ENCODE assay signal across 20 cellular contexts in the genomic region with DNA sequence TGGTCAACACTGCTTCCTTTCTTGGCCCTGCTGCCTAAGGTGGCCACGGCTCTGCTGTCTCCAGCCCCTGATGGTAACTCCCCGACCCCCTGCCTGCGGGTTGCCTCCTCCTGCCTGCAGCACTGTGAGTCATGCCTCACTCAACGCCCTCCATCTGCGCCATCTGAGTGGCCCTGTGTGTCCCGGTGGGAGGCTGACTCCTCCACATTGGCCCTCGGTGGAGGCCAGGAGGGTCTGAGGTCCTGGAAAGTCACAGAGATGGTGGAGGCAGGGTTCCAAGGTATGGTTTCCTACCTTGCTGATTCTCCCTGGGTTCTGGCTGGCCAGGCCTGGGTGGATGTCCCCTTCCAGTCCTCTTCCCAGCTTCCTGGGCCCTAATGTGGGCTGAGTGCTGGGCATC.
"Had no signal": no experiment of that assay in that cellular context is flagged by ENCODE, and none has a peak within 500 bp of the region (broad histone marks: within the 10 kb centered on the region; RNA-seq: fewer than 3 reads in every experiment).

No MANE protein-coding gene starts in this region.

- H3K27me3 Mint-ChIP-seq: activated CD4-positive, alpha-beta memory T cell treated with anti-CD3 and anti-CD28 coated beads, Interleukin-2, amount 10 ng/mL, durations not matched to agents 7 days and 5 days; activated CD4-positive, alpha-beta T cell treated with anti-CD3 and anti-CD28 coated beads, Interleukin-2, amount 10 ng/mL, durations not matched to agents 24 days and 14 days had no signal

- H3K27ac Mint-ChIP-seq: activated CD4-positive, alpha-beta memory T cell treated with anti-CD3 and anti-CD28 coated beads, Interleukin-2, amount 10 ng/mL, durations not matched to agents 7 days and 5 days; activated CD4-positive, alpha-beta T cell treated with anti-CD3 and anti-CD28 coated beads, Interleukin-2, amount 10 ng/mL, durations not matched to agents 24 days and 14 days; naive thymus-derived CD4-positive, alpha-beta T cell had no signal

- H3K36me3 Mint-ChIP-seq: activated naive CD4-positive, alpha-beta T cell treated with anti-CD3 and anti-CD28 coated beads, Interleukin-2, amount 50 U/mL, for 72 hours; naive thymus-derived CD4-positive, alpha-beta T cell had no signal

- H3K4me1 ChIP-seq: pancreas, upper lobe of left lung had no signal

- H3K4me3 ChIP-seq: lower lobe of right lung, pancreas, thoracic aorta, upper lobe of left lung had no signal

- H3K4me1 Mint-ChIP-seq: activated CD4-positive, alpha-beta memory T cell treated with anti-CD3 and anti-CD28 coated beads, Interleukin-2, amount 10 ng/mL, durations not matched to agents 7 days and 5 days; activated CD4-positive, alpha-beta T cell treated with anti-CD3 and anti-CD28 coated beads, Interleukin-2, amount 10 ng/mL, durations not matched to agents 24 days and 14 days; naive thymus-derived CD4-positive, alpha-beta T cell had no signal

- H3K27me3 ChIP-seq: brain microvascular endothelial cell, pancreas, upper lobe of left lung had no signal

- ATAC-seq: activated naive CD4-positive, alpha-beta T cell treated with anti-CD3 and anti-CD28 coated beads, Interleukin-2, amount 50 U/mL, for 72 hours; esophagus mucosa; left colon; lower lobe of right lung; naive thymus-derived CD4-positive, alpha-beta T cell; pancreas; sciatic nerve; SK-N-SH treated with all-trans-retinoic acid at 6 μM for 48 hours had no signal

- DNase-seq: activated CD4-positive, alpha-beta T cell treated with anti-CD3 and anti-CD28 coated beads, Interleukin-2, amount 10 ng/mL, durations not matched to agents 24 days and 14 days; activated T-cell treated with anti-CD3 and anti-CD28 coated beads, Interleukin-2, amount 50 U/mL, for 1 hour; brain microvascular endothelial cell; effector memory CD4-positive, alpha-beta T cell; hypothalamus; left colon; lower lobe of right lung; mesendoderm; naive thymus-derived CD4-positive, alpha-beta T cell; small intestine; stimulated activated CD8-positive, alpha-beta memory T cell treated with anti-CD3 and anti-CD28 coated beads, Interleukin-4, amount 100 ng/mL, for 48 hours; stimulated activated naive CD4-positive, alpha-beta T cell treated with Interleukin-2 at 50 U/mL for 16 hours; upper lobe of left lung had no signal

- H3K36me3 ChIP-seq: brain microvascular endothelial cell, lower lobe of right lung, pancreas, thoracic aorta, upper lobe of left lung had no signal

- H3K4me3 Mint-ChIP-seq: activated CD4-positive, alpha-beta memory T cell treated with anti-CD3 and anti-CD28 coated beads, Interleukin-2, amount 10 ng/mL, durations not matched to agents 7 days and 5 days; activated CD4-positive, alpha-beta T cell treated with anti-CD3 and anti-CD28 coated beads, Interleukin-2, amount 10 ng/mL, durations not matched to agents 24 days and 14 days; naive thymus-derived CD4-positive, alpha-beta T cell had no signal

- H3K9me3 ChIP-seq: lower lobe of right lung, pancreas, thoracic aorta, upper lobe of left lung had no signal

- H3K9me3 Mint-ChIP-seq: activated CD4-positive, alpha-beta memory T cell treated with anti-CD3 and anti-CD28 coated beads, Interleukin-2, amount 10 ng/mL, durations not matched to agents 7 days and 5 days; activated CD4-positive, alpha-beta T cell treated with anti-CD3 and anti-CD28 coated beads, Interleukin-2, amount 10 ng/mL, durations not matched to agents 24 days and 14 days had no signal

- H3K27ac ChIP-seq: brain microvascular endothelial cell, lower lobe of right lung, pancreas, thoracic aorta, upper lobe of left lung had no signal
